8 cellular contexts compared by ENCODE assay signal in genomic region chr14:77615231-77616132, GRCh38. TPM values are rescaled to one million over a fixed set of nuclear protein-coding genes. Genes with fewer than 3 reads are reported as not detected.
DNase-seq lines count a peak whose midpoint lies in the region; ATAC-seq and TF ChIP-seq lines count a peak whose summit lies in the region.

No MANE protein-coding gene starts in this region.

- peak overlapping the region; percentile 94 to 97 for H3K4me3 Mint-ChIP-seq in CD14-positive monocyte
- peak overlapping the region; percentile 95 for H3K4me3 Mint-ChIP-seq in HFFc6

- H3K4me1 Mint-ChIP-seq in CD14-positive monocyte (peaks cover 59% of the 10 kb centered on the region), HFFc6 (ENCODE audit: low read depth) (peaks cover 41% of the 10 kb centered on the region)

- H3K27me3 Mint-ChIP-seq in CD14-positive monocyte (ENCODE audit: low read depth in 3 of 3), result peaks cover 0 to 3% (median 2%) of the 10 kb centered on the region in 3 donors
- no peaks in the 10 kb centered on the region; the same call in 1 of the 2 replicates for H3K27me3 Mint-ChIP-seq in HFFc6 (ENCODE audit: insufficient read depth)

- H3K4me1 ChIP-seq in neuron (ENCODE audit: insufficient read depth, low read length), result peaks cover 10% of the 10 kb centered on the region

- ATAC-seq in HG02884 (IDR thresholded peaks at IDR 0.05; ENCODE audit: unreplicated experiment), result no peak
- ATAC-seq in GM21786 (IDR thresholded peaks at IDR 0.05; ENCODE audit: unreplicated experiment), result no peak

- no peaks in the 10 kb centered on the region for H3K9me3 ChIP-seq in neuron (ENCODE audit: low read length)

- H3K27ac Mint-ChIP-seq in CD14-positive monocyte, result peak overlapping the region; percentile 88 to 96 (median 94)
- H3K27ac Mint-ChIP-seq in HFFc6, result peak overlapping the region; percentile 80

- DNase-seq in CD14-positive monocyte (ENCODE audit: low spot score), result no peak
- peak; percentile 26 for DNase-seq in HFFc6
- DNase-seq in activated CD4-positive, alpha-beta T cell treated with anti-CD3 and anti-CD28 coated beads, Interleukin-2, amount 50 U/mL, for 1 hour, result peak; percentile 3
- no peak for DNase-seq in epithelial cell of proximal tubule (ENCODE audit: low read depth)
- DNase-seq in GM10266 (ENCODE audit: extremely low spot score), result no peak

- no peaks in the 10 kb centered on the region for H3K27me3 ChIP-seq in neuron (ENCODE audit: insufficient read depth, low read length)

- peak overlapping the region; percentile 66 for H2AFZ ChIP-seq in neuron (ENCODE audit: low read depth, low read length)

- TF ChIP-seq CTCF in CD14-positive monocyte (IDR thresholded peaks at IDR 0.05) (no peak), HFFc6 (IDR thresholded peaks at IDR 0.05) (no peak), epithelial cell of proximal tubule (conservative IDR thresholded peaks at IDR 0.05; ENCODE audit: low read depth, low read length) (no peak), GM10266 (IDR thresholded peaks at IDR 0.05; ENCODE audit: control insufficient read depth, insufficient read depth, low read depth, missing control alignments) (no peak)

- no peaks in the 10 kb centered on the region for H3K36me3 ChIP-seq in neuron (ENCODE audit: insufficient read depth, low read length)

- intact Hi-C loops in CD14-positive monocyte (cut with micrococcal nuclease), result loop anchor here (10.0 kb wide), 1 partner anchor 51 kb away; no protein-coding TSS in a partner anchor

- H3K4me3 ChIP-seq in epithelial cell of proximal tubule (ENCODE audit: low read depth, low read length), result peak overlapping the region; percentile 95
- peak overlapping the region; percentile 86 for H3K4me3 ChIP-seq in neuron (ENCODE audit: low read length)

- peaks cover 12 to 18% of the 10 kb centered on the region in 2 donors for H3K36me3 Mint-ChIP-seq in CD14-positive monocyte
- H3K36me3 Mint-ChIP-seq in HFFc6 (ENCODE audit: low read depth), result peaks cover 23% of the 10 kb centered on the region

- H3K9me3 Mint-ChIP-seq in CD14-positive monocyte (peaks cover 0 to 3% (median 0%) of the 10 kb centered on the region in 7 donors), HFFc6 (peaks cover 3% of the 10 kb centered on the region; the same call in 1 of the 2 replicates)

RNA-seq across cellular contexts. Expression of gene SPTLC2, which starts 1.0 kb away (rescaled TPM):
- 10 to 100 TPM; 73.1 to 81.9 TPM for polyA plus RNA-seq in CD14-positive monocyte
- 10 to 100 TPM; 51.2 to 59.2 (median 52.3) TPM for total RNA-seq in HFFc6 (2021; fragmentation: NEBNext Ultra II Directional; extraction: Animal tissue kit (Norgen Biotek cat#: 25700))
- 34.9 and 42.8 TPM in 2 replicates for total RNA-seq in epithelial cell of proximal tubule

Comparison
In these comparisons a context has a peak if more than half of its experiments do, and no peak if none do; other contexts are left out.
1. DNase-seq: peak in HFFc6 (single experiment) and activated CD4-positive, alpha-beta T cell treated with anti-CD3 and anti-CD28 coated beads, Interleukin-2, amount 50 U/mL, for 1 hour (single experiment); none in CD14-positive monocyte (single experiment), epithelial cell of proximal tubule (single experiment) and GM10266 (single experiment).